In the genomic region with DNA sequence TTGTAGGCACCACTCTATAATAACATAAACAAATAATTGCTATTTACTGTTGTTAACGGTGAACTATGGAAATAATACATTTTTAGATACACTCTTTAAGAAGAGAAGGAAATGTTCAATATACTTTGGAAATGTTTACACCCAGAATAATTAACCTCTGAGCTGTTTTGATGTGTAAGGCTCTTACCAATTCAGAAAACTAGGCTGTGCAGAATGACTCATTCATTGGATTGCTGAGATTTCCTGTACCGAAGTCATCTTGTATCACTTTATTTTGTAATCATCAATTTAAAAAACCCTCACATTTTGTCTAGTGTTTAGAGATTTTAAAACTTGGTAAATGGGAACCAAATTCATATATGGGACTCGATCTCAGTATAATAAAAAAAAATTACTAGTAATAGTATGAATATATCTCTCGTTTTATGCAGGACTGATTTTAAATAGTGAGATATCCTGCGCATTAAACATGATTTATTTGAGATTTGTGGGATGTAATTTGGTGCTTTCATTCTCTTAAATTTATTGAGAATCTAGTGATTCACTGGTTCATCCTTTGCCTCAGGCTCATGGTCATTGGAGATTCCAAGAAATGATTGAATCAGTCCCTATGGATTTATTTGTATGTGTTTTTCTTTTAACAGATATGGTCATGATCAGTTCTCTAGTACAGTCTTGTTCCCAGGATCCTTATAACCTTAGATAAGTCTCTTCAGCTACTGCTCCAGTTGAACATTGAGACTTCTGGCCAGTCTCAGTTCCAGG, we compare ENCODE assay signal across 13 cellular contexts. TPM values are rescaled to one million over a fixed set of nuclear protein-coding genes. Genes with fewer than 3 reads are reported as not detected.
DNase-seq lines count a peak whose midpoint lies in the region; ATAC-seq and TF ChIP-seq lines count a peak whose summit lies in the region.
"Had no signal": no experiment of that assay in that cellular context is flagged by ENCODE, and none has a peak within 500 bp of the region (broad histone marks: within the 10 kb centered on the region; RNA-seq: fewer than 3 reads in every experiment).

No MANE protein-coding gene starts in this region.

- peaks cover 17% of the 10 kb centered on the region for H3F3A ChIP-seq in SK-N-SH (replicated peaks; ENCODE audit: insufficient read depth)

- no peak overlapping the region for H3K27ac Mint-ChIP-seq in type B pancreatic cell
- H3K27ac Mint-ChIP-seq in progenitor cell of endocrine pancreas = no peak overlapping the region
- no peak overlapping the region for H3K27ac Mint-ChIP-seq in endodermal cell
- H3K27ac Mint-ChIP-seq: activated naive CD4-positive, alpha-beta T cell treated with anti-CD3 and anti-CD28 coated beads, Interleukin-2, amount 50 U/mL, for 24 hours; stimulated activated naive CD8-positive, alpha-beta T cell treated with anti-CD3 and anti-CD28 coated beads, Interleukin-15, amount 100 ng/mL, for 72 hours had no signal

- peaks cover 13 to 22% of the 10 kb centered on the region in 2 experiments; a peak in 3 of 4 replicates for H3K4me1 ChIP-seq in SK-N-SH (ENCODE audit: control insufficient read depth in 1 of 2, insufficient read depth in 2 of 2, low read depth in 1 of 2, low read length in 1 of 2)
- H3K4me1 ChIP-seq in right cardiac atrium (ENCODE audit: control insufficient read depth, insufficient read depth, low read length) = peaks cover 10% of the 10 kb centered on the region
- H3K4me1 ChIP-seq in endodermal cell (ENCODE audit: control insufficient read depth, insufficient read depth, low read length) = no peaks in the 10 kb centered on the region

- H3K4me2 ChIP-seq in SK-N-SH = peak overlapping the region; percentile 76

- H3K9me2 ChIP-seq in SK-N-SH = no peaks in the 10 kb centered on the region

- H3K9ac ChIP-seq in SK-N-SH = peak overlapping the region; percentile 47; the same call in 1 of the 2 replicates
- H3K9ac ChIP-seq in endodermal cell (ENCODE audit: extremely low read depth, low read length, poor library complexity, severe bottlenecking) = no peak overlapping the region

- peaks cover 6% of the 10 kb centered on the region for H3K27me3 Mint-ChIP-seq in type B pancreatic cell
- H3K27me3 Mint-ChIP-seq in progenitor cell of endocrine pancreas = peaks cover 23% of the 10 kb centered on the region
- H3K27me3 Mint-ChIP-seq in endodermal cell (ENCODE audit: insufficient read depth) = peaks cover 17% of the 10 kb centered on the region

- H3K4me3 Mint-ChIP-seq in type B pancreatic cell (peak overlapping the region; percentile 17), progenitor cell of endocrine pancreas (ENCODE audit: low read depth) (no peak overlapping the region), endodermal cell (no peak overlapping the region)
- H3K4me3 Mint-ChIP-seq: activated naive CD4-positive, alpha-beta T cell treated with anti-CD3 and anti-CD28 coated beads, Interleukin-2, amount 50 U/mL, for 24 hours; stimulated activated naive CD8-positive, alpha-beta T cell treated with anti-CD3 and anti-CD28 coated beads, Interleukin-15, amount 100 ng/mL, for 72 hours had no signal

- TF ChIP-seq EP300 in SK-N-SH (IDR thresholded peaks at IDR 0.05; ENCODE audit: borderline replicate concordance in 1 of 2, low read depth in 1 of 2, low read length in 1 of 2) = peak in 1 of 2 experiments; percentile 45; a peak in 1 of 4 replicates

- CTCF ChIA-PET in SK-N-SH (lab: Yijun Ruan, JAX) = no interaction called here

- peaks cover 95% of the 10 kb centered on the region for H3K79me2 ChIP-seq in SK-N-SH (ENCODE audit: insufficient read depth)

- DNase-seq in SK-N-SH (no peak), astrocyte of the hippocampus (ENCODE audit: low read depth, low spot score) (peak; percentile 62), right cardiac atrium (no peak), type B pancreatic cell (ENCODE audit: extremely low spot score, unreplicated experiment) (no peak), progenitor cell of endocrine pancreas (ENCODE audit: low spot score, unreplicated experiment) (no peak), endodermal cell (no peak)
- no peak for DNase-seq in stimulated activated CD4-positive, alpha-beta T cell treated with anti-CD3 and anti-CD28 coated beads, Interleukin-1b, Interleukin-23, amount 100 ng/mL, for 48 hours
- DNase-seq: NCI-H2081; SHP77; stimulated activated naive CD8-positive, alpha-beta T cell treated with anti-CD3 and anti-CD28 coated beads, Interleukin-15, amount 100 ng/mL, for 72 hours had no signal

- TF ChIP-seq CTCF in SK-N-SH (IDR thresholded peaks at IDR 0.05) (no peak), type B pancreatic cell (conservative IDR thresholded peaks at IDR 0.05) (no peak), progenitor cell of endocrine pancreas (IDR thresholded peaks at IDR 0.05; ENCODE audit: unreplicated experiment) (no peak), endodermal cell (conservative IDR thresholded peaks at IDR 0.05) (no peak)

- H3K36me3 Mint-ChIP-seq in type B pancreatic cell (peaks cover 21% of the 10 kb centered on the region), progenitor cell of endocrine pancreas (ENCODE audit: insufficient read depth) (peaks cover 6% of the 10 kb centered on the region), endodermal cell (ENCODE audit: low read depth) (no peaks in the 10 kb centered on the region)

- H3K27me3 ChIP-seq in SK-N-SH (ENCODE audit: insufficient read depth) (no peaks in the 10 kb centered on the region), right cardiac atrium (ENCODE audit: control insufficient read depth, insufficient read depth) (no peaks in the 10 kb centered on the region), endodermal cell (ENCODE audit: control insufficient read depth, insufficient read depth, low read length, poor library complexity, severe bottlenecking) (peaks cover 36% of the 10 kb centered on the region)

- POLR2A ChIA-PET in SK-N-SH (lab: Yijun Ruan, JAX) = no interaction called here

- TF ChIP-seq RAD21 in SK-N-SH (IDR thresholded peaks at IDR 0.05; ENCODE audit: low read length) = no peak

- ATAC-seq in SK-N-SH treated with all-trans-retinoic acid at 6 μM for 48 hours (no peak), right cardiac atrium (no peak)
- ATAC-seq: stimulated activated naive CD8-positive, alpha-beta T cell treated with anti-CD3 and anti-CD28 coated beads, Interleukin-15, amount 100 ng/mL, for 72 hours had no signal

- H4K20me1 ChIP-seq in SK-N-SH (ENCODE audit: insufficient read depth) = peaks cover 34% of the 10 kb centered on the region

- H3K4me3 ChIP-seq in SK-N-SH (ENCODE audit: low read depth in 2 of 2, low read length in 1 of 2) (peak overlapping the region in 1 of 2 experiments; percentile 60; a peak in 3 of 4 replicates), right cardiac atrium (ENCODE audit: low read length) (peak overlapping the region; percentile 25), endodermal cell (ENCODE audit: low read length) (no peak overlapping the region)

- H3K9me3 ChIP-seq in SK-N-SH (no peaks in the 10 kb centered on the region), right cardiac atrium (ENCODE audit: control insufficient read depth, low read length) (no peaks in the 10 kb centered on the region), endodermal cell (ENCODE audit: control insufficient read depth, low read length) (peaks cover 11% of the 10 kb centered on the region)

- H3K27ac ChIP-seq in SK-N-SH (ENCODE audit: low read depth in 2 of 2, low read length in 1 of 2) (peak overlapping the region in 1 of 2 experiments; percentile 85; a peak in 2 of 4 replicates), right cardiac atrium (ENCODE audit: low read length) (no peak overlapping the region), endodermal cell (ENCODE audit: low read depth, low read length) (no peak overlapping the region)
- H3K27ac ChIP-seq: 22Rv1 had no signal

- 53% methylated on average over 5 of the region's 5 CpGs for WGBS in SK-N-SH (ENCODE audit: low lambda C conversion rate)
- 61% methylated on average over 5 of the region's 5 CpGs for WGBS in right cardiac atrium
- WGBS in endodermal cell (ENCODE audit: insufficient coverage in 1 of 2, insufficient read length in 1 of 2), 2 experiments = 91% methylated on average over 3 of the region's 5 CpGs; no CpG with 5 or more reads in 1 of the 2 experiments

- peaks cover 24 to 38% of the 10 kb centered on the region in 2 experiments for H3K36me3 ChIP-seq in SK-N-SH (replicated peaks in 1 of 2; ENCODE audit: control insufficient read depth in 1 of 2, insufficient read depth in 2 of 2, low read length in 1 of 2)
- no peaks in the 10 kb centered on the region for H3K36me3 ChIP-seq in endodermal cell (ENCODE audit: control insufficient read depth, insufficient read depth, low read length)

- H3K4me1 Mint-ChIP-seq in type B pancreatic cell (ENCODE audit: unreplicated experiment) (peaks cover 21% of the 10 kb centered on the region), progenitor cell of endocrine pancreas (ENCODE audit: low read depth) (peaks cover 6% of the 10 kb centered on the region), endodermal cell (no peaks in the 10 kb centered on the region)

- H2AFZ ChIP-seq in SK-N-SH (ENCODE audit: low read depth) = no peak overlapping the region

- peaks cover 5% of the 10 kb centered on the region for H3K9me3 Mint-ChIP-seq in type B pancreatic cell
- H3K9me3 Mint-ChIP-seq in progenitor cell of endocrine pancreas (ENCODE audit: low read depth) = peaks cover 9% of the 10 kb centered on the region
- no peaks in the 10 kb centered on the region for H3K9me3 Mint-ChIP-seq in endodermal cell

- intact Hi-C loops in right cardiac atrium (cut with DNase I) = no loop called here

TF ChIP-seq in SK-N-SH, 30 proteins besides CTCF, POLR2A, EP300 and RAD21 (continues in another document):
- TF ChIP-seq MEF2A (IDR thresholded peaks at IDR 0.05; ENCODE audit: borderline replicate concordance, low read depth) = no peak; the same call in 1 of the 2 replicates
- peak; percentile 32; the same call in 1 of the 2 replicates for TF ChIP-seq NFIC (IDR thresholded peaks at IDR 0.05; ENCODE audit: borderline replicate concordance)
- peak; percentile 62 for TF ChIP-seq TCF12 (IDR thresholded peaks at IDR 0.05)

RNA-seq across cellular contexts. Expression of gene SAMD4A, which starts 3.9 kb away (rescaled TPM):
- 5.0 and 5.9 TPM in 2 replicates for polyA plus RNA-seq in SK-N-SH (2012; rRNA removed)
- polyA plus RNA-seq in SK-N-SH (2012; cell fraction: cytosol; rRNA removed) = 5.2 and 5.7 TPM in 2 replicates
- 16.6 and 20.6 TPM in 2 replicates for polyA plus RNA-seq in SK-N-SH (2012; cell fraction: nucleus; rRNA removed)
- total RNA-seq in right cardiac atrium = 100 to 1,000 TPM; 124 to 166 (median 144) TPM
- polyA plus RNA-seq in right cardiac atrium = 57.2 TPM
- 14.4 and 23.0 TPM in 2 replicates for total RNA-seq in type B pancreatic cell (ENCODE audit: low replicate concordance)
- 9.1 and 10.8 TPM in 2 replicates for total RNA-seq in progenitor cell of endocrine pancreas
- 1 to 10 TPM; 1.9 to 8.0 TPM for total RNA-seq in endodermal cell
- polyA plus RNA-seq in endodermal cell (2013, experiment 1 of 2) = 4.8 TPM
- 4.2 TPM for polyA plus RNA-seq in endodermal cell (2013, experiment 2 of 2)
